Comparison of ENCODE assay signal across 1 cellular context in the genomic region with DNA sequence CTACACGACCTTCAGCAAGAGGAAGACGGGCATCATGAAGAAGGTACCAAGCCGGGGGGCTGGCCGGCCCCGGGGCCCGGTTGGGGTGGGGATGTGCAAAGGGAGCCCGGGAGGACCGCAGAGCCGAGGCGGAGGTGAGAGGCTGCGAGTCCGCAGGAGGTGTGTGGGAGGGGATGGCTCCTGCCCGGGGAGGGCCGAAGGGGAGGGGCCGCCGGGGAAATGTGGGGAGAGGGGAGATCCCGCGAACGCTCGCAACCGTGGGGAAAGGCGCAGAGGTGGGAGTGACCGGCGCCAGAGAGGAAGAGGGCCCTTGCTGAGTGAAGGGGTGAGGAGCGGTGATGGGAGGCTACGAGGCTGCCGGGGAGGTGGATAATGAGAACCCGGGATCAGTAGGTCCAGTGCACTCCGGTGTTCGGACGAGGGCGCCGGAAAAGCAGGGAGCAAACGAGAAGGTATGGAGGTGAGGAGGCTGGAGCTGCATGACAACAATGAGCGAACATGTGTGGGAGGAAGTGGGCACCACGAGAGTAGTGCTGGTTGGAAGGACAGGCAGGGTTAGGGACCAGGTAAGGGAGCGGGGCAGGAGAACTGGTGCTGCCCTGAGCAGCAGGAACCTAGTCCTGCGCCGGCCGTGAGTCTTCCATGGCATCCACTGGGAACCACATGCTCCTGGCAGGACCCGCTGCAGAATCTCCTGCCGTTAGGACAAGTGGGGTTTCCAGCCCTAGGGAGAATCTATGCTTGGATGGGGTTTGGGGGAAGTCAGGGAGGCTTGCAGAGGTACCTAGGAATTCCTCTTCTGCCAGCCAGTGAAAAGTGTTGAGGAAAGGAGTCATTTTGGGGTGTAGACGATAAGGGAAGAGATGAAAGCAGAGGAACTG.
TF ChIP-seq lines count a peak whose summit lies in the region.

No MANE protein-coding gene starts in this region.

TF ChIP-seq in K562, 482 proteins besides CTCF, POLR2A, EP300 and RAD21 (continues in another document):
- TF ChIP-seq ZSCAN29 (IDR thresholded peaks at IDR 0.05) (no peak), OTX1 (CRISPR knock-in tag; IDR thresholded peaks at IDR 0.05) (0 out of 2 replicates have a peak, but pooled peaks have one; percentile 59), GABPA (tag; conservative IDR thresholded peaks at IDR 0.05; ENCODE audit: low read depth) (0 out of 2 replicates have a peak, but pooled peaks have one; percentile 3), ZNF140 (CRISPR knock-in tag; IDR thresholded peaks at IDR 0.05) (no peak), TAF7 (tag; IDR thresholded peaks at IDR 0.05) (0 out of 2 replicates have a peak, but pooled peaks have one; percentile 18), ZNF707 (CRISPR knock-in tag; conservative IDR thresholded peaks at IDR 0.05) (no peak), PML (IDR thresholded peaks at IDR 0.05; ENCODE audit: low read length) (peak; percentile 24; the same call in 1 of the 2 replicates), SP1 (CRISPR knock-in tag; IDR thresholded peaks at IDR 0.05) (peak; percentile 60; the same call in 1 of the 2 replicates), SMARCE1 (IDR thresholded peaks at IDR 0.05) (0 out of 2 replicates have a peak, but pooled peaks have one; percentile 50), EGR1 (conservative IDR thresholded peaks at IDR 0.05) (peak; percentile 70), ZNF239 (CRISPR knock-in tag; IDR thresholded peaks at IDR 0.05) (no peak), MLLT1 (IDR thresholded peaks at IDR 0.05) (0 out of 4 replicates have a peak, but pooled peaks have one; percentile 24 to 33), MAX (CRISPR knock-in tag; IDR thresholded peaks at IDR 0.05) (peak; percentile 59), UBTF (IDR thresholded peaks at IDR 0.05; ENCODE audit: borderline replicate concordance in 1 of 2, low read depth in 2 of 2, low read length in 2 of 2) (0 out of 4 replicates have a peak, but pooled peaks of 1 of the 2 experiments have one; percentile 2), E2F8 (IDR thresholded peaks at IDR 0.05; ENCODE audit: low read depth, partially characterized antibody) (peak; percentile 20), MAZ (CRISPR knock-in tag; conservative IDR thresholded peaks at IDR 0.05 in 1 of 2, IDR thresholded peaks at IDR 0.05 in 1 of 2) (peak; percentile 79 to 94), NRF1 (conservative IDR thresholded peaks at IDR 0.05 in 1 of 2, IDR thresholded peaks at IDR 0.05 in 1 of 2) (peak; percentile 23 to 48; a peak in 3 of 4 replicates), TFAP4 (CRISPR knock-in tag; IDR thresholded peaks at IDR 0.05; ENCODE audit: borderline replicate concordance) (peak; percentile 1; the same call in 1 of the 2 replicates), FOXP1 (CRISPR knock-in tag; IDR thresholded peaks at IDR 0.05) (0 out of 2 replicates have a peak, but pooled peaks have one; percentile 41), ZNF431 (CRISPR knock-in tag; IDR thresholded peaks at IDR 0.05) (0 out of 2 replicates have a peak, but pooled peaks have one; percentile 22), MLX (CRISPR knock-in tag; conservative IDR thresholded peaks at IDR 0.05) (no peak), ZBTB1 (CRISPR knock-in tag; IDR thresholded peaks at IDR 0.05; ENCODE audit: borderline replicate concordance, low read depth) (peak; percentile 54; the same call in 1 of the 2 replicates), ZBTB2 (IDR thresholded peaks at IDR 0.05) (0 out of 2 replicates have a peak, but pooled peaks have one; percentile 21), HMGN3 (IDR thresholded peaks at IDR 0.05; ENCODE audit: borderline replicate concordance, extremely low read depth, insufficient read length, low read depth, low read length) (no peak), KDM5B (IDR thresholded peaks at IDR 0.05; ENCODE audit: insufficient replicate concordance, low read depth, low read length) (peak; percentile 6), GTF2F1 (IDR thresholded peaks at IDR 0.05; ENCODE audit: low read depth, low read length) (0 out of 2 replicates have a peak, but pooled peaks have one; percentile 28)
- TF ChIP-seq, protein P1, sequence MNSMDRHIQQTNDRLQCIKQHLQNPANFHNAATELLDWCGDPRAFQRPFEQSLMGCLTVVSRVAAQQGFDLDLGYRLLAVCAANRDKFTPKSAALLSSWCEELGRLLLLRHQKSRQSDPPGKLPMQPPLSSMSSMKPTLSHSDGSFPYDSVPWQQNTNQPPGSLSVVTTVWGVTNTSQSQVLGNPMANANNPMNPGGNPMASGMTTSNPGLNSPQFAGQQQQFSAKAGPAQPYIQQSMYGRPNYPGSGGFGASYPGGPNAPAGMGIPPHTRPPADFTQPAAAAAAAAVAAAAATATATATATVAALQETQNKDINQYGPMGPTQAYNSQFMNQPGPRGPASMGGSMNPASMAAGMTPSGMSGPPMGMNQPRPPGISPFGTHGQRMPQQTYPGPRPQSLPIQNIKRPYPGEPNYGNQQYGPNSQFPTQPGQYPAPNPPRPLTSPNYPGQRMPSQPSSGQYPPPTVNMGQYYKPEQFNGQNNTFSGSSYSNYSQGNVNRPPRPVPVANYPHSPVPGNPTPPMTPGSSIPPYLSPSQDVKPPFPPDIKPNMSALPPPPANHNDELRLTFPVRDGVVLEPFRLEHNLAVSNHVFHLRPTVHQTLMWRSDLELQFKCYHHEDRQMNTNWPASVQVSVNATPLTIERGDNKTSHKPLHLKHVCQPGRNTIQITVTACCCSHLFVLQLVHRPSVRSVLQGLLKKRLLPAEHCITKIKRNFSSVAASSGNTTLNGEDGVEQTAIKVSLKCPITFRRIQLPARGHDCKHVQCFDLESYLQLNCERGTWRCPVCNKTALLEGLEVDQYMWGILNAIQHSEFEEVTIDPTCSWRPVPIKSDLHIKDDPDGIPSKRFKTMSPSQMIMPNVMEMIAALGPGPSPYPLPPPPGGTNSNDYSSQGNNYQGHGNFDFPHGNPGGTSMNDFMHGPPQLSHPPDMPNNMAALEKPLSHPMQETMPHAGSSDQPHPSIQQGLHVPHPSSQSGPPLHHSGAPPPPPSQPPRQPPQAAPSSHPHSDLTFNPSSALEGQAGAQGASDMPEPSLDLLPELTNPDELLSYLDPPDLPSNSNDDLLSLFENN (IDR thresholded peaks at IDR 0.05; ENCODE audit: low read depth in 2 of 2, low read length in 2 of 2): no peak
- TF ChIP-seq, protein P2, sequence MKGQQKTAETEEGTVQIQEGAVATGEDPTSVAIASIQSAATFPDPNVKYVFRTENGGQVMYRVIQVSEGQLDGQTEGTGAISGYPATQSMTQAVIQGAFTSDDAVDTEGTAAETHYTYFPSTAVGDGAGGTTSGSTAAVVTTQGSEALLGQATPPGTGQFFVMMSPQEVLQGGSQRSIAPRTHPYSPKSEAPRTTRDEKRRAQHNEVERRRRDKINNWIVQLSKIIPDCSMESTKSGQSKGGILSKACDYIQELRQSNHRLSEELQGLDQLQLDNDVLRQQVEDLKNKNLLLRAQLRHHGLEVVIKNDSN (CRISPR knock-in tag; IDR thresholded peaks at IDR 0.05): peak; percentile 48; the same call in 1 of the 2 replicates
- TF ChIP-seq, protein P3, sequence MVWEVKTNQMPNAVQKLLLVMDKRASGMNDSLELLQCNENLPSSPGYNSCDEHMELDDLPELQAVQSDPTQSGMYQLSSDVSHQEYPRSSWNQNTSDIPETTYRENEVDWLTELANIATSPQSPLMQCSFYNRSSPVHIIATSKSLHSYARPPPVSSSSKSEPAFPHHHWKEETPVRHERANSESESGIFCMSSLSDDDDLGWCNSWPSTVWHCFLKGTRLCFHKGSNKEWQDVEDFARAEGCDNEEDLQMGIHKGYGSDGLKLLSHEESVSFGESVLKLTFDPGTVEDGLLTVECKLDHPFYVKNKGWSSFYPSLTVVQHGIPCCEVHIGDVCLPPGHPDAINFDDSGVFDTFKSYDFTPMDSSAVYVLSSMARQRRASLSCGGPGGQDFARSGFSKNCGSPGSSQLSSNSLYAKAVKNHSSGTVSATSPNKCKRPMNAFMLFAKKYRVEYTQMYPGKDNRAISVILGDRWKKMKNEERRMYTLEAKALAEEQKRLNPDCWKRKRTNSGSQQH (CRISPR knock-in tag; IDR thresholded peaks at IDR 0.05): 0 out of 2 replicates have a peak, but pooled peaks have one; percentile 49
- TF ChIP-seq, protein P4, sequence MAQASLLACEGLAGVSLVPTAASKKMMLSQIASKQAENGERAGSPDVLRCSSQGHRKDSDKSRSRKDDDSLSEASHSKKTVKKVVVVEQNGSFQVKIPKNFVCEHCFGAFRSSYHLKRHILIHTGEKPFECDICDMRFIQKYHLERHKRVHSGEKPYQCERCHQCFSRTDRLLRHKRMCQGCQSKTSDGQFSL (CRISPR knock-in tag; IDR thresholded peaks at IDR 0.05): 0 out of 2 replicates have a peak, but pooled peaks have one; percentile 24
- TF ChIP-seq, protein P4 (tag; IDR thresholded peaks at IDR 0.05): no peak
